8 cellular contexts compared by ENCODE assay signal in the genomic region with DNA sequence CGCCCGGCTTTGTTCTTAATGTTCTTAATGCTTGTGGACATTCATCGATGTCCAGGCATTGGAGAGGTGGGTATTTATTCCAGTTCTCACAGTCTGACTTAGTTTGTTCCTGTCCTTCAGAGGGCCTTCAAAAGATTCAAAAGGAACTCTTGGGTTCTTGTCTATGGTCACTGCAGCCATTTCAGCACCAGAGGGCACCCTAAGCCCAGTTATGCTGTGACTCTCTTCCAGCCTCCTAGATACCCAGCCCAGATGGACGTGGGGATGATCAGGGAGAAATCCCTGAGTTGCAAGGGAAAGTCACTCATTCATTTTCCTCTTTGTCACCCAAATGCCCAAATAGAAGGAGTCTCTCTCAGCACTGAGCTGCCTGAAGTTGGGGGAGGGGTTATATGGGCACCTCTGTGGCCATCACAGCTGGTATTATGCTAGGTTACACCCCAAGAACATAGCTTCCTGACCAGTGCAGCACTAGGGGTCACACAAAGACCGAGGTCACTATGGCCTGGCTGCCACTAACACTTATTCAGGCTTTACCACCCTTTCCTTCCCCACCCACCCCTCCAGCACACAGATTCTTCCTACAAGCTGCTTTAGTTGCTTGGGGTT. TPM values are rescaled to one million over a fixed set of nuclear protein-coding genes. Genes with fewer than 3 reads are reported as not detected.
A peak's percentile ranks its signal among the peaks of the same experiment; 100 is the strongest.
DNase-seq lines count a peak whose midpoint lies in the region; ATAC-seq and TF ChIP-seq lines count a peak whose summit lies in the region.

No MANE protein-coding gene starts in this region.

- CTCF ChIA-PET in A673 (lab: Charles Lee): interaction anchor here (0.6 to 1.3 kb wide), 4 partner anchors 24 to 141 kb away, joined by 4 to 10 read pairs (median 7); no protein-coding TSS in a partner anchor

- TF ChIP-seq CTCF in A673 (conservative IDR thresholded peaks at IDR 0.05; ENCODE audit: low read depth, low read length): peak; percentile 86

- no peak overlapping the region for H3K4me3 ChIP-seq in A673 (ENCODE audit: low read depth, low read length, poor library complexity, severe bottlenecking)

- POLR2A ChIA-PET in A673 (lab: Charles Lee; ENCODE audit: low non-redundant PET): no interaction called here

- ATAC-seq in GM18508 (IDR thresholded peaks at IDR 0.05; ENCODE audit: insufficient read depth, unreplicated experiment) (peak; percentile 78), HG03097 (IDR thresholded peaks at IDR 0.05; ENCODE audit: low FRiP score, unreplicated experiment) (peak; percentile 81)

- no peaks in the 10 kb centered on the region for H3K36me3 ChIP-seq in A673 (ENCODE audit: insufficient read depth, low read length, poor library complexity, severe bottlenecking)

- no peaks in the 10 kb centered on the region for H3K27me3 ChIP-seq in A673 (replicated peaks; ENCODE audit: insufficient read depth, low read depth, low read length, poor library complexity)

- no peaks in the 10 kb centered on the region for H3K4me1 ChIP-seq in A673 (ENCODE audit: insufficient read depth, low read length, poor library complexity, severe bottlenecking)

- intact Hi-C loops in A673 (cut with micrococcal nuclease; ENCODE audit: unreplicated experiment): loop anchor here (1.0 to 5.0 kb wide), 2 partner anchors 142 to 1527 kb away; no protein-coding TSS in a partner anchor

- H3K27ac ChIP-seq in A673 (ENCODE audit: low read depth, low read length, poor library complexity, severe bottlenecking): no peak overlapping the region

- BruUV-seq in A673 (replicated peaks; lab: Mats Ljungman, UMichigan): no TSS peak

- H3K9me3 ChIP-seq in A673 (ENCODE audit: low read depth, low read length, poor library complexity, severe bottlenecking): no peaks in the 10 kb centered on the region

- peak; percentile 85 for DNase-seq in A673 (ENCODE audit: low spot score)
- peak; percentile 77 for DNase-seq in NCI-H2227 (lab: John Stamatoyannopoulos, UW; ENCODE audit: unreplicated experiment)
- peak; percentile 16 to 46 (median 28) for DNase-seq in activated CD4-positive, CD25-positive, alpha-beta regulatory T cell (lab: John Stamatoyannopoulos, UW)
- DNase-seq in central memory CD4-positive, alpha-beta T cell: peak; percentile 40
- peak; percentile 76 for DNase-seq in kidney tubule cell (ENCODE audit: low spot score)
- peak; percentile 66 for DNase-seq in stimulated activated CD4-positive, alpha-beta T cell treated with anti-CD3 and anti-CD28 coated beads, Interleukin-4, amount 100 ng/mL, for 1 hour

RNA-seq across cellular contexts. Expression of gene CCDC126, which starts 26.5 kb away (rescaled TPM):
- 4.9 and 7.4 TPM in 2 replicates for total RNA-seq in A673 (2021)

RNA-seq across cellular contexts. Expression of gene TRA2A, which starts 38.9 kb away (rescaled TPM):
- 114 and 116 TPM in 2 replicates for total RNA-seq in A673 (2021)

Comparison
In these comparisons a context has a peak if more than half of its experiments do, and no peak if none do; other contexts are left out.
1. DNase-seq: peak in every context shown above with its lines; median percentile 85 in A673; 77 in NCI-H2227; 76 in kidney tubule cell; 66 in stimulated activated CD4-positive, alpha-beta T cell treated with anti-CD3 and anti-CD28 coated beads, Interleukin-4, amount 100 ng/mL, for 1 hour; 40 in central memory CD4-positive, alpha-beta T cell; 28 in activated CD4-positive, CD25-positive, alpha-beta regulatory T cell.